In genomic region chr2:45567974-45568789, GRCh38 we compare ENCODE assay signal across 8 cellular contexts. TPM values are rescaled to one million over a fixed set of nuclear protein-coding genes. Genes with fewer than 3 reads are reported as not detected.
DNase-seq lines count a peak whose midpoint lies in the region; ATAC-seq, FAIRE-seq and TF ChIP-seq lines count a peak whose summit lies in the region.

No MANE protein-coding gene starts in this region.

- no peak for TF ChIP-seq POLR2A in NB4 (IDR thresholded peaks at IDR 0.05; ENCODE audit: extremely low read depth, insufficient read length)

- H3K27me3 Mint-ChIP-seq in endothelial cell (ENCODE audit: unreplicated experiment) = no peaks in the 10 kb centered on the region

- H3K4me3 Mint-ChIP-seq in endothelial cell (ENCODE audit: unreplicated experiment) = peak overlapping the region; percentile 3

- peaks cover 19% of the 10 kb centered on the region for H3K4me1 Mint-ChIP-seq in endothelial cell (ENCODE audit: unreplicated experiment)

- H3K36me3 Mint-ChIP-seq in endothelial cell (ENCODE audit: low read depth, unreplicated experiment) = peaks cover 14% of the 10 kb centered on the region

- FAIRE-seq in RCC 7860 (lab: Jason Lieb, UNC) = no peak

- peak; percentile 97 for ATAC-seq in GM18870 (IDR thresholded peaks at IDR 0.05; ENCODE audit: unreplicated experiment)
- ATAC-seq in HG02678 (IDR thresholded peaks at IDR 0.05; ENCODE audit: unreplicated experiment) = peak; percentile 95

- H3K9me3 Mint-ChIP-seq in endothelial cell (ENCODE audit: unreplicated experiment) = no peaks in the 10 kb centered on the region

- H3K27ac Mint-ChIP-seq in endothelial cell (ENCODE audit: unreplicated experiment) = peak overlapping the region; percentile 78

- peak; percentile 95 for DNase-seq in NB4 (ENCODE audit: low read depth)
- DNase-seq in endothelial cell (ENCODE audit: low spot score) = no peak
- DNase-seq in pons (ENCODE audit: low spot score) = peak; percentile 72
- DNase-seq in RCC 7860 (ENCODE audit: low spot score) = no peak
- no peak for DNase-seq in WERI-Rb-1
- DNase-seq in activated CD4-positive, alpha-beta T cell treated with anti-CD3 and anti-CD28 coated beads for 48 hours = no peak

- H3K9me3 ChIP-seq in WERI-Rb-1 (ENCODE audit: severe bottlenecking) = no peaks in the 10 kb centered on the region

- H3K27ac ChIP-seq in WERI-Rb-1 = no peak overlapping the region

- H3K27me3 ChIP-seq in WERI-Rb-1 (ENCODE audit: insufficient read depth, low read depth, severe bottlenecking) = no peaks in the 10 kb centered on the region

- H3K36me3 ChIP-seq in WERI-Rb-1 = peaks cover 6% of the 10 kb centered on the region

- H3K4me3 ChIP-seq in NB4 (ENCODE audit: low read depth, low read length) (peak overlapping the region; percentile 73), WERI-Rb-1 (ENCODE audit: low read depth, low read length) (no peak overlapping the region)

- no peak for TF ChIP-seq CTCF in NB4 (IDR thresholded peaks at IDR 0.05; ENCODE audit: low read depth, low read length)
- no peak for TF ChIP-seq CTCF in endothelial cell (IDR thresholded peaks at IDR 0.05; ENCODE audit: unreplicated experiment)
- TF ChIP-seq CTCF in WERI-Rb-1 (IDR thresholded peaks at IDR 0.05; ENCODE audit: low read depth, low read length) = no peak

RNA-seq across cellular contexts. Expression of gene SRBD1, which starts 42.9 kb away (rescaled TPM):
- total RNA-seq in endothelial cell (ENCODE audit: unreplicated experiment) = 18.2 TPM

Comparison
In these comparisons a context has a peak if more than half of its experiments do, and no peak if none do; other contexts are left out.
1. DNase-seq: peak in NB4 (single experiment) and pons (single experiment); none in endothelial cell (single experiment), RCC 7860 (single experiment), WERI-Rb-1 (single experiment) and activated CD4-positive, alpha-beta T cell treated with anti-CD3 and anti-CD28 coated beads for 48 hours (single experiment).